ENCODE assay signal across 9 cellular contexts in genomic region chr1:94095112-94095637, GRCh38. TPM values are rescaled to one million over a fixed set of nuclear protein-coding genes. Genes with fewer than 3 reads are reported as not detected.
DNase-seq lines count a peak whose midpoint lies in the region; ATAC-seq and TF ChIP-seq lines count a peak whose summit lies in the region.
"Had no signal": no experiment of that assay in that cellular context is flagged by ENCODE, and none has a peak within 500 bp of the region (broad histone marks: within the 10 kb centered on the region; RNA-seq: fewer than 3 reads in every experiment).

No MANE protein-coding gene starts in this region.

- no peaks in the 10 kb centered on the region for H3K36me3 Mint-ChIP-seq in natural killer cell treated with Interleukin-12 subunit alpha and Interleukin-12 subunit beta and Interleukin-15 and Interleukin-18, amount 100 ng/mL, for 72 hours
- H3K36me3 Mint-ChIP-seq: WTC11 had no signal

- H3K9me3 ChIP-seq in tibial nerve, result no peaks in the 10 kb centered on the region

- no peaks in the 10 kb centered on the region for H3K36me3 ChIP-seq in tibial nerve

- DNase-seq in NCI-H69 (lab: John Stamatoyannopoulos, UW) (peak; percentile 31), fibroblast of gingiva (ENCODE audit: low read depth) (peak; percentile 83), mucosa of gallbladder (ENCODE audit: low spot score) (peak; percentile 45), tibial nerve (ENCODE audit: low spot score in 2 of 2) (peak; percentile 86 to 88), COLO668 (lab: John Stamatoyannopoulos, UW; ENCODE audit: unreplicated experiment) (no peak)
- no peak for DNase-seq in activated CD4-positive, CD25-positive, alpha-beta regulatory T cell (lab: John Stamatoyannopoulos, UW)
- DNase-seq in natural killer cell treated with Interleukin-12 subunit alpha and Interleukin-12 subunit beta and Interleukin-15 and Interleukin-18, amount 100 ng/mL, for 72 hours (ENCODE audit: low spot score), result no peak

- H3K9me3 Mint-ChIP-seq in natural killer cell treated with Interleukin-12 subunit alpha and Interleukin-12 subunit beta and Interleukin-15 and Interleukin-18, amount 100 ng/mL, for 72 hours, result no peaks in the 10 kb centered on the region
- H3K9me3 Mint-ChIP-seq: WTC11 had no signal

- H3K27me3 ChIP-seq in tibial nerve, result no peaks in the 10 kb centered on the region

- no peak overlapping the region for H3K4me3 Mint-ChIP-seq in natural killer cell treated with Interleukin-12 subunit alpha and Interleukin-12 subunit beta and Interleukin-15 and Interleukin-18, amount 100 ng/mL, for 72 hours
- H3K4me3 Mint-ChIP-seq: WTC11 had no signal

- no peak for ATAC-seq in natural killer cell treated with Interleukin-12 subunit alpha and Interleukin-12 subunit beta and Interleukin-15 and Interleukin-18, amount 100 ng/mL, for 72 hours
- ATAC-seq in GM18867 (IDR thresholded peaks at IDR 0.05; ENCODE audit: unreplicated experiment), result no peak
- ATAC-seq: WTC11 had no signal

- peaks cover 0 to 13% of the 10 kb centered on the region in 2 donors for H3K27me3 Mint-ChIP-seq in natural killer cell treated with Interleukin-12 subunit alpha and Interleukin-12 subunit beta and Interleukin-15 and Interleukin-18, amount 100 ng/mL, for 72 hours

- WGBS in tibial nerve, 2 donors, result 31 to 33% methylated on average over 21 of the region's 21 CpGs

- peak in 1 of 2 donors; percentile 79 for TF ChIP-seq EP300 in tibial nerve (IDR thresholded peaks at IDR 0.05)

- peaks cover 10 to 21% of the 10 kb centered on the region in 2 donors for H3K4me1 Mint-ChIP-seq in natural killer cell treated with Interleukin-12 subunit alpha and Interleukin-12 subunit beta and Interleukin-15 and Interleukin-18, amount 100 ng/mL, for 72 hours (ENCODE audit: low read depth in 2 of 2)

- H3K27ac ChIP-seq in tibial nerve, result peak overlapping the region; percentile 64 to 95 (median 78)

- H3K27ac Mint-ChIP-seq in natural killer cell treated with Interleukin-12 subunit alpha and Interleukin-12 subunit beta and Interleukin-15 and Interleukin-18, amount 100 ng/mL, for 72 hours, result no peak overlapping the region

- no peak for TF ChIP-seq POLR2A in tibial nerve (IDR thresholded peaks at IDR 0.05)

- peaks cover 0 to 72% (median 45%) of the 10 kb centered on the region in 4 donors for H3K4me1 ChIP-seq in tibial nerve

- TF ChIP-seq CTCF in tibial nerve (IDR thresholded peaks at IDR 0.05), result no peak

- peak overlapping the region in 1 of 4 donors; percentile 19 for H3K4me3 ChIP-seq in tibial nerve

RNA-seq across cellular contexts. Expression of gene ABCA4, which starts 25.8 kb away (rescaled TPM):
- total RNA-seq in mucosa of gallbladder (0.26 TPM), tibial nerve (under 1 TPM in 2 of 4 donors, not detected in 2; 0.20 to 0.21 TPM)
- not detected for total RNA-seq in natural killer cell treated with Interleukin-12 subunit alpha and Interleukin-12 subunit beta and Interleukin-15 and Interleukin-18, amount 100 ng/mL, for 72 hours

Comparison
In these comparisons a context has a peak if more than half of its experiments do, and no peak if none do; other contexts are left out.
1. DNase-seq: peak in NCI-H69 (single experiment), fibroblast of gingiva (single experiment), mucosa of gallbladder (single experiment) and tibial nerve (2 of 2); none in activated CD4-positive, CD25-positive, alpha-beta regulatory T cell (0 of 4), COLO668 (single experiment) and natural killer cell treated with Interleukin-12 subunit alpha and Interleukin-12 subunit beta and Interleukin-15 and Interleukin-18, amount 100 ng/mL, for 72 hours (single experiment).